Comparison of ENCODE assay signal across 1 cellular context in genomic region chr21:39115659-39116235, GRCh38.
TF ChIP-seq lines count a peak whose summit lies in the region.

No MANE protein-coding gene starts in this region.

TF ChIP-seq in IMR-90, 13 proteins besides CTCF, POLR2A, EP300 and RAD21 (continued from another document):
- TF ChIP-seq ELK1 (IDR thresholded peaks at IDR 0.05; ENCODE audit: borderline replicate concordance, low read depth, low read length): no peak
- TF ChIP-seq RFX5 (IDR thresholded peaks at IDR 0.05; ENCODE audit: low read depth, low read length): no peak
- TF ChIP-seq FOS (IDR thresholded peaks at IDR 0.05; ENCODE audit: low read depth, low read length): no peak
